In genomic region chr22:32720924-32721323, GRCh38 we compare ENCODE assay signal across 1 cellular context.
TF ChIP-seq lines count a peak whose summit lies in the region.

No MANE protein-coding gene starts in this region.

TF ChIP-seq in HepG2, 621 proteins besides CTCF, POLR2A, EP300 and RAD21 (continued from another document and continues in another):
- TF ChIP-seq BCLAF1 (IDR thresholded peaks at IDR 0.05) (no peak), MNT (IDR thresholded peaks at IDR 0.05) (no peak), CREM (IDR thresholded peaks at IDR 0.05) (peak; percentile 38; the same call in 1 of the 2 replicates), CREM (CRISPR knock-in tag; IDR thresholded peaks at IDR 0.05) (no peak), NKX3-1 (CRISPR knock-in tag; IDR thresholded peaks at IDR 0.05) (no peak), RARA (CRISPR knock-in tag; IDR thresholded peaks at IDR 0.05) (0 out of 2 replicates have a peak, but pooled peaks have one; percentile 22), CAMTA2 (CRISPR knock-in tag; IDR thresholded peaks at IDR 0.05; ENCODE audit: borderline replicate concordance) (no peak), ERF (CRISPR knock-in tag; IDR thresholded peaks at IDR 0.05) (no peak), MEF2D (CRISPR knock-in tag; IDR thresholded peaks at IDR 0.05) (no peak), ATAD3A (CRISPR knock-in tag; IDR thresholded peaks at IDR 0.05) (no peak), GLI4 (CRISPR knock-in tag; IDR thresholded peaks at IDR 0.05; ENCODE audit: borderline replicate concordance) (no peak), KIAA2018 (CRISPR knock-in tag; IDR thresholded peaks at IDR 0.05; ENCODE audit: borderline replicate concordance) (no peak), CC2D1A (CRISPR knock-in tag; IDR thresholded peaks at IDR 0.05) (no peak), RBM39 (IDR thresholded peaks at IDR 0.05; ENCODE audit: low read depth, low read length, poor library complexity, severe bottlenecking) (no peak), TCF7L2 (IDR thresholded peaks at IDR 0.05; ENCODE audit: low read depth, low read length) (peak; percentile 24; the same call in 1 of the 2 replicates), ZBTB49 (CRISPR knock-in tag; IDR thresholded peaks at IDR 0.05; ENCODE audit: borderline replicate concordance) (no peak), KAT8 (CRISPR knock-in tag; IDR thresholded peaks at IDR 0.05) (no peak), RNF2 (conservative IDR thresholded peaks at IDR 0.05; ENCODE audit: low read depth) (no peak), ZBTB14 (CRISPR knock-in tag; IDR thresholded peaks at IDR 0.05) (no peak), ZNF646 (CRISPR knock-in tag; IDR thresholded peaks at IDR 0.05) (no peak), RNF219 (CRISPR knock-in tag; IDR thresholded peaks at IDR 0.05) (no peak), MAF1 (CRISPR knock-in tag; IDR thresholded peaks at IDR 0.05; ENCODE audit: borderline replicate concordance) (no peak), HIC2 (CRISPR knock-in tag; IDR thresholded peaks at IDR 0.05; ENCODE audit: low read depth) (peak; percentile 86)
